8 cellular contexts compared by ENCODE assay signal in the genomic region with DNA sequence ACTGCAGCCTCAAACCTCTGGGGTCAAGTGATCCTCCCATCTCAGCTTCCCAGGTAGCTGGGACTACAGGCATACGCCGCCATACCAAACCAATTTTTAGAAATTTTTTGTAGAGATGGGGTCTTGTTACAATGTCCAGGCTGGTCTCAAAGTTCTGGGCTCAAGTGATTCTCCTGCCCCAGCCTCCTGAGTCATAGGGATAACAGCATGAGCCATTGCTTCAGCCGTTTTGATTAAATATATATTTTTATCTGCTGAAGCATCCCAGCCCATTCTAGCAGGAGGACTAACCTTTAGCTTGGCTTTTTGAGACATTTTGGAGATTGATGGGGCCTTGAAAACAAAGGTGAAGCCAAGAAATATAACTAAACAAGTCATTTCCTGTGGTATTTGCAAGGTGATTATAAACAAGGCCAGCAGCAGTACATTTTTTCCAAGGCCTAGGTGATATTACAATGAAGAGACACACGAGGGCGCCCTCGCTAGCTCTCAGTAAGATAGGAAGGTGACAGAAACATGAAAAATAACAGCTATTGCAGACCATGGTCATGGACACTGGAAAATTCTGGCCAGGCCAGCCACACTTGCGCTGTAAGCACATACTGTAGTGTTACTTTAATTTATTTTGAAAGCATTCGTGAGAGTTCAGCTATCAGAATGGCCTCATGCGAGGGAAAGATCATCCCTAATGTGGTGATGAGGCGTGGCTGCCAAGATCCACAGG.
DNase-seq lines count a peak whose midpoint lies in the region; ATAC-seq, FAIRE-seq and TF ChIP-seq lines count a peak whose summit lies in the region.

No MANE protein-coding gene starts in this region.

- H3T11ph ChIP-seq in H9 (ENCODE audit: low read length): no peak overlapping the region

- POLR2A ChIA-PET in CD4-positive, alpha-beta memory T cell (lab: Charles Lee; ENCODE audit: partially characterized antibody): interaction anchor here (0.7 to 3.6 kb wide), 21 partner anchors 17 to 240 kb away, joined by 3 to 51 read pairs (median 5); a partner anchor contains a TSS
- POLR2A ChIA-PET in activated B cell treated with CpG ODN at 0.5 μM for 24 hours (lab: Charles Lee): interaction anchor here (0.5 to 2.6 kb wide), 3 partner anchors 108 to 335 kb away, joined by 3 to 10 read pairs (median 3); no protein-coding TSS in a partner anchor

- peak overlapping the region; percentile 35 for H3K27ac ChIP-seq in CD4-positive, alpha-beta memory T cell (ENCODE audit: low read depth, low read length)
- no peak overlapping the region for H3K27ac ChIP-seq in H9 (ENCODE audit: insufficient read length, low read depth, low read length)
- peak overlapping the region in 1 of 2 donors; percentile 41 for H3K27ac ChIP-seq in left lung

- H4K5ac ChIP-seq in H9 (ENCODE audit: insufficient read length, low read depth, low read length): no peak overlapping the region

- H3K27me3 Mint-ChIP-seq in CD4-positive, alpha-beta memory T cell: no peaks in the 10 kb centered on the region
- H3K27me3 Mint-ChIP-seq in H9 (ENCODE audit: low read depth) (no peaks in the 10 kb centered on the region), activated B cell treated with CpG ODN at 0.5 μM for 24 hours (no peaks in the 10 kb centered on the region)

- H4K8ac ChIP-seq in H9 (replicated peaks; ENCODE audit: insufficient read length, low read depth, low read length): no peak overlapping the region

- H3K79me1 ChIP-seq in H9 (ENCODE audit: insufficient read depth, low read depth, low read length, poor library complexity, severe bottlenecking): no peaks in the 10 kb centered on the region

- H2AK5ac ChIP-seq in H9 (ENCODE audit: insufficient read length, low read length): no peak overlapping the region

- no peak overlapping the region for H2BK15ac ChIP-seq in H9 (ENCODE audit: low read depth, low read length)

- peak; percentile 85 for TF ChIP-seq CTCF in H9 (conservative IDR thresholded peaks at IDR 0.05)
- peak; percentile 55 for TF ChIP-seq CTCF in activated B cell treated with CpG ODN at 0.5 μM for 24 hours (IDR thresholded peaks at IDR 0.05)
- TF ChIP-seq CTCF in bronchial epithelial cell (IDR thresholded peaks at IDR 0.05; ENCODE audit: insufficient read depth, low read length, severe bottlenecking): peak; percentile 73
- peak; percentile 72 to 74 for TF ChIP-seq CTCF in left lung (IDR thresholded peaks at IDR 0.05)

- no peaks in the 10 kb centered on the region for H3K23me2 ChIP-seq in H9 (ENCODE audit: insufficient read length, low read depth, low read length, poor library complexity, severe bottlenecking)

- peaks cover 20 to 42% of the 10 kb centered on the region in 2 donors for H3K36me3 Mint-ChIP-seq in CD4-positive, alpha-beta memory T cell
- H3K36me3 Mint-ChIP-seq in H9 (ENCODE audit: insufficient read depth in 1 of 3, low read depth in 3 of 3): peaks cover 5 to 28% (median 20%) of the 10 kb centered on the region in 3 experiments; a peak in 6 of 7 replicates
- peaks cover 52% of the 10 kb centered on the region for H3K36me3 Mint-ChIP-seq in activated B cell treated with CpG ODN at 0.5 μM for 24 hours (ENCODE audit: low read depth)

- peaks cover 12% of the 10 kb centered on the region for H3K4me1 ChIP-seq in CD4-positive, alpha-beta memory T cell (ENCODE audit: insufficient read depth, low read length)
- no peaks in the 10 kb centered on the region for H3K4me1 ChIP-seq in H9 (ENCODE audit: insufficient read depth, low read length)
- peaks cover 4 to 10% of the 10 kb centered on the region in 2 donors for H3K4me1 ChIP-seq in left lung

- no peaks in the 10 kb centered on the region for H4K20me1 ChIP-seq in H9 (ENCODE audit: control insufficient read depth, insufficient read depth, insufficient read length)

- H3K9me3 ChIP-seq in CD4-positive, alpha-beta memory T cell (ENCODE audit: control insufficient read depth in 1 of 2, low read length in 2 of 2): no peaks in the 10 kb centered on the region
- H3K9me3 ChIP-seq in H9 (ENCODE audit: control insufficient read depth, low read depth, low read length) (no peaks in the 10 kb centered on the region), left lung (no peaks in the 10 kb centered on the region)

- H3K56ac ChIP-seq in H9 (ENCODE audit: insufficient read length, low read depth, low read length): no peak overlapping the region

- no CpG with 5 or more reads among the region's 10 CpGs for WGBS in H9 (ENCODE audit: extremely low coverage, insufficient read length, low lambda C conversion rate)

- H3K79me2 ChIP-seq in H9 (ENCODE audit: insufficient read depth, low read length): no peaks in the 10 kb centered on the region

- H3K27me3 ChIP-seq in CD4-positive, alpha-beta memory T cell (ENCODE audit: insufficient read depth, low read length): no peaks in the 10 kb centered on the region
- no peaks in the 10 kb centered on the region for H3K27me3 ChIP-seq in H9 (ENCODE audit: insufficient read depth, low read length)
- H3K27me3 ChIP-seq in bronchial epithelial cell (ENCODE audit: control insufficient read depth, insufficient read depth, low read length): no peaks in the 10 kb centered on the region
- no peaks in the 10 kb centered on the region for H3K27me3 ChIP-seq in left lung

- no peak overlapping the region for H3K18ac ChIP-seq in H9 (ENCODE audit: insufficient read length, low read depth, low read length)

- no peak overlapping the region for H3K4me2 ChIP-seq in H9 (ENCODE audit: insufficient read depth, insufficient read length, low read length)

- no peak overlapping the region for H3K4me3 Mint-ChIP-seq in CD4-positive, alpha-beta memory T cell
- no peak overlapping the region for H3K4me3 Mint-ChIP-seq in H9
- H3K4me3 Mint-ChIP-seq in activated B cell treated with CpG ODN at 0.5 μM for 24 hours: no peak overlapping the region

- no peak overlapping the region for H3K23ac ChIP-seq in H9 (ENCODE audit: insufficient read length, low read depth, low read length)

- no peaks in the 10 kb centered on the region for H3K9me3 Mint-ChIP-seq in CD4-positive, alpha-beta memory T cell
- peaks cover 0 to 2% of the 10 kb centered on the region in 2 experiments; a peak in 1 of 5 replicates for H3K9me3 Mint-ChIP-seq in H9
- H3K9me3 Mint-ChIP-seq in activated B cell treated with CpG ODN at 0.5 μM for 24 hours: no peaks in the 10 kb centered on the region

- H3K27ac Mint-ChIP-seq in CD4-positive, alpha-beta memory T cell: peak overlapping the region; percentile 65 to 97 (median 94)
- peak overlapping the region in 2 of 3 experiments; percentile 10 to 94; a peak in 3 of 7 replicates for H3K27ac Mint-ChIP-seq in H9
- no peak overlapping the region for H3K27ac Mint-ChIP-seq in activated B cell treated with CpG ODN at 0.5 μM for 24 hours

- H3K4me3 ChIP-seq in CD4-positive, alpha-beta memory T cell (ENCODE audit: low read length in 2 of 2): no peak overlapping the region
- H3K4me3 ChIP-seq in bronchial epithelial cell (ENCODE audit: low read depth, low read length) (no peak overlapping the region), left lung (no peak overlapping the region)

- CTCF ChIA-PET in CD4-positive, alpha-beta memory T cell (lab: Charles Lee; ENCODE audit: partially characterized antibody): interaction anchor here (0.7 to 13.2 kb wide), 46 partner anchors 9 to 300 kb away, joined by 3 to 480 read pairs (median 5); a partner anchor contains a TSS
- CTCF ChIA-PET in activated B cell treated with CpG ODN at 0.5 μM for 24 hours (lab: Charles Lee): interaction anchor here (0.8 to 9.2 kb wide), 22 partner anchors 19 to 291 kb away, joined by 3 to 288 read pairs (median 4); a partner anchor contains a TSS

- intact Hi-C loops in CD4-positive, alpha-beta memory T cell (cut with micrococcal nuclease): loop anchor here (1.0 to 2.0 kb wide), 5 partner anchors 52 to 274 kb away; no protein-coding TSS in a partner anchor
- intact Hi-C loops in activated B cell treated with CpG ODN at 0.5 μM for 24 hours (cut with micrococcal nuclease) (loop anchor here (1.0 kb wide), 4 partner anchors 51 to 274 kb away; no protein-coding TSS in a partner anchor), left lung (cut with DNase I) (loop anchor here in 1 of 2 donors (5.0 kb wide), 1 partner anchor 105 kb away; no protein-coding TSS in a partner anchor)

- H3K4ac ChIP-seq in H9 (ENCODE audit: low read depth, low read length): no peak overlapping the region

- H2BK20ac ChIP-seq in H9 (ENCODE audit: low read depth, low read length, poor library complexity, severe bottlenecking): no peak overlapping the region

- no peak overlapping the region for H2BK12ac ChIP-seq in H9 (ENCODE audit: insufficient read length, low read depth, low read length)

- H4K91ac ChIP-seq in H9 (ENCODE audit: insufficient read length, low read depth, low read length): no peak overlapping the region

- peaks cover 13 to 23% (median 15%) of the 10 kb centered on the region in 4 donors for H3K4me1 Mint-ChIP-seq in CD4-positive, alpha-beta memory T cell
- H3K4me1 Mint-ChIP-seq in H9 (peaks cover 0 to 2% of the 10 kb centered on the region in 2 experiments; a peak in 1 of 4 replicates), activated B cell treated with CpG ODN at 0.5 μM for 24 hours (peaks cover 5% of the 10 kb centered on the region)

- FAIRE-seq in bronchial epithelial cell (lab: Jason Lieb, UNC): peak; percentile 43

- H3K36me3 ChIP-seq in CD4-positive, alpha-beta memory T cell (ENCODE audit: insufficient read depth, low read length): peaks cover 25% of the 10 kb centered on the region
- H3K36me3 ChIP-seq in bronchial epithelial cell (ENCODE audit: control insufficient read depth, insufficient read depth, low read length) (no peaks in the 10 kb centered on the region), left lung (peaks cover 0 to 68% of the 10 kb centered on the region in 2 donors)

- no peak overlapping the region for H2BK120ac ChIP-seq in H9 (ENCODE audit: low read depth, low read length, poor library complexity, severe bottlenecking)

- no peak overlapping the region for H3K14ac ChIP-seq in H9 (ENCODE audit: insufficient read depth, low read length)

- no peak overlapping the region for H2AFZ ChIP-seq in H9 (ENCODE audit: low read length)

- no peak overlapping the region for H3K9ac ChIP-seq in H9 (ENCODE audit: extremely low read depth, insufficient read length, low read length)

- peak; percentile 75 to 79 (median 77) for DNase-seq in CD4-positive, alpha-beta memory T cell
- DNase-seq in H9 (peak; percentile 48), NCI-H2196 treated with DMSO at 0.1 percent for 48 hours (lab: John Stamatoyannopoulos, UW; ENCODE audit: unreplicated experiment) (peak; percentile 24), activated B cell treated with CpG ODN at 0.5 μM for 24 hours (peak; percentile 29), bronchial epithelial cell (ENCODE audit: low read depth) (peak; percentile 63), left lung (no peak)
- peak; percentile 23 to 49 (median 43) for DNase-seq in stimulated activated CD4-positive, alpha-beta T cell treated with anti-CD3 and anti-CD28 coated beads, TNF-alpha, amount 100 ng/mL, for 1 hour (ENCODE audit: low read depth in 3 of 3, low spot score in 1 of 3)

- no peak overlapping the region for H2BK5ac ChIP-seq in H9 (ENCODE audit: insufficient read length, low read length)

- peak; percentile 80 for ATAC-seq in activated B cell treated with CpG ODN at 0.5 μM for 24 hours (ENCODE audit: low read depth)
- peak; percentile 91 for ATAC-seq in left lung
- no peak for ATAC-seq in HG02623 (IDR thresholded peaks at IDR 0.05; ENCODE audit: unreplicated experiment)

Comparison
In these comparisons a context has a peak if more than half of its experiments do, and no peak if none do; other contexts are left out.
1. DNase-seq: peak in CD4-positive, alpha-beta memory T cell (5 of 5), H9 (single experiment), NCI-H2196 treated with DMSO at 0.1 percent for 48 hours (single experiment), activated B cell treated with CpG ODN at 0.5 μM for 24 hours (single experiment), bronchial epithelial cell (single experiment) and stimulated activated CD4-positive, alpha-beta T cell treated with anti-CD3 and anti-CD28 coated beads, TNF-alpha, amount 100 ng/mL, for 1 hour (3 of 3); none in left lung (0 of 2).
2. Peak in every context shown above with its lines, with median percentiles within 50 percentile points of each other: CTCF ChIP-seq.